8 cellular contexts compared by ENCODE assay signal in the genomic region with DNA sequence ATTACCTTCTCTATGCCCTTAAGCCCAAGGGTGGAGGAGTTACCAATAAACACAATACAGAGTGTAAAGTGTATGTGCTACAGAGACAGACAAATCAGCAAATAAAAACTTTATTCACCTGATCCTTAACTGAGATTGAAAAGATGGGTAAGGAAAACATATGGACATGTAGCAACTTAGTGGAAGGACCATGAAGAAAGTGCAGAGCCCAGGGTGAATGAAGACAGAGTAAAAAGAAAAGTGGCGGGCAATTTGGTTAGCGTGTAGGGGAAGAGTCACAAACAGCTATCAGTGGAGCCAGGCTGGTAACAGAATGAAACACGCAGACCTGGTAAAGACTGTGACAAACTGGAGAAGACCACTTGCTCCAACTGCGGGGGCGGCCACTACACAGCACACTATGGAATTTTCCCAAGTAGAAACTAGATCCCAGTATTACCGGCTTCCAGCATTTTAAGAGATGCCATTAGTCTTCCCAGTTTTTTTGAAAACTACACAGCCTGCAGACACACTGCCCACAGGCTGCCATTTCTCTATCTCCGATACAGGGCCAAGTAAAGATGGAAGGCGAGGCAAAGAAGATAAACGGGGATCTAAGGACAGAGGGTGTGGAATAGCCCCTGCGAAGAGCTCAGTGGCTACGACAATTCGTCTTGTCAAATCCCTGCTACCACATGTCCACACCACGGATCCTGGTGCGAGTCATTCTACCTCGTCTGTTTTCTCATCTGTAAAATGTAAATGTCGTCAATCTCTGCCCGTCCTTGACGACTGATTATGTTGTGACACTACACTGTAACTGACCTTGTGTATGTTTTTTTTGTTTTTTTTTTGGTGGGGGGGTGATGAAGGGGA. TPM values are rescaled to one million over a fixed set of nuclear protein-coding genes. Genes with fewer than 3 reads are reported as not detected.
DNase-seq lines count a peak whose midpoint lies in the region; ATAC-seq and TF ChIP-seq lines count a peak whose summit lies in the region.

No MANE protein-coding gene starts in this region.

- peak; percentile 25 to 61 (median 41) for DNase-seq in adrenal gland
- DNase-seq in stimulated activated naive CD8-positive, alpha-beta T cell treated with anti-CD3 and anti-CD28 coated beads, Interleukin-15, Interleukin-2, amounts not matched to agents 100 U/mL and 50 U/mL, for 24 hours: peak; percentile 9
- DNase-seq in NCI-H510A (lab: John Stamatoyannopoulos, UW): no peak
- no peak for DNase-seq in NCI-H345 (lab: John Stamatoyannopoulos, UW)

- peak overlapping the region; percentile 94 to 100 (median 100) for H3K27ac ChIP-seq in BLaER1 treated with 17β-estradiol and CSF1 and Interleukin-3, amounts not matched to agents 10 nM and 100 nM
- peak overlapping the region; percentile 78 for H3K27ac ChIP-seq in HUES48 (ENCODE audit: low read depth, low read length)
- peak overlapping the region; percentile 74 to 98 (median 94) for H3K27ac ChIP-seq in adrenal gland

- peak overlapping the region; percentile 93 to 100 (median 100) for H3K9ac ChIP-seq in BLaER1 treated with 17β-estradiol and CSF1 and Interleukin-3, amounts not matched to agents 10 nM and 100 nM
- H3K9ac ChIP-seq in HUES48 (ENCODE audit: low read depth, low read length): peak overlapping the region; percentile 89

- intact Hi-C loops in adrenal gland (cut with DNase I): no loop called here

- peaks cover 10 to 30% (median 16%) of the 10 kb centered on the region in 10 experiments for H3K4me1 ChIP-seq in BLaER1 treated with 17β-estradiol and CSF1 and Interleukin-3, amounts not matched to agents 10 nM and 100 nM
- H3K4me1 ChIP-seq in HUES48 (ENCODE audit: control insufficient read depth, insufficient read depth, low read length): peaks cover 24% of the 10 kb centered on the region
- peaks cover 0 to 26% of the 10 kb centered on the region in 2 donors for H3K4me1 ChIP-seq in adrenal gland (replicated peaks in 1 of 2)

- H3K4me3 ChIP-seq in BLaER1 treated with 17β-estradiol and CSF1 and Interleukin-3, amounts not matched to agents 10 nM and 100 nM: peak overlapping the region; percentile 79 to 100 (median 98)
- H3K4me3 ChIP-seq in HUES48 (ENCODE audit: low read depth, low read length) (peak overlapping the region; percentile 99), adrenal gland (peak overlapping the region; percentile 60 to 99 (median 70)), iPS-18c (ENCODE audit: insufficient read depth, low read depth, low read length) (peak overlapping the region; percentile 93)

- H3K36me3 ChIP-seq in BLaER1 treated with 17β-estradiol and CSF1 and Interleukin-3, amounts not matched to agents 10 nM and 100 nM: peaks cover 10 to 52% (median 34%) of the 10 kb centered on the region in 11 experiments
- H3K36me3 ChIP-seq in HUES48 (ENCODE audit: control insufficient read depth, insufficient read depth, low read length): peaks cover 22% of the 10 kb centered on the region
- H3K36me3 ChIP-seq in adrenal gland (replicated peaks in 1 of 2): peaks cover 0 to 8% of the 10 kb centered on the region in 2 donors

- WGBS in adrenal gland, 4 donors: 28 to 35% (median 29%) methylated on average over 18 of the region's 18 CpGs

- peaks cover 0 to 14% (median 9%) of the 10 kb centered on the region in 11 experiments; a peak in 16 of 22 replicates for H3K9me3 ChIP-seq in BLaER1 treated with 17β-estradiol and CSF1 and Interleukin-3, amounts not matched to agents 10 nM and 100 nM (replicated peaks in 1 of 11)
- H3K9me3 ChIP-seq in HUES48 (ENCODE audit: control insufficient read depth, insufficient read depth, low read length): no peaks in the 10 kb centered on the region
- H3K9me3 ChIP-seq in adrenal gland (replicated peaks in 1 of 3): no peaks in the 10 kb centered on the region
- no peaks in the 10 kb centered on the region for H3K9me3 ChIP-seq in iPS-18c (ENCODE audit: control insufficient read depth, insufficient read depth, low read length)

- ATAC-seq in stimulated activated naive CD8-positive, alpha-beta T cell treated with anti-CD3 and anti-CD28 coated beads, Interleukin-15, Interleukin-2, amounts not matched to agents 100 U/mL and 50 U/mL, for 24 hours: no peak
- no peak for ATAC-seq in GM21390 (IDR thresholded peaks at IDR 0.05; ENCODE audit: unreplicated experiment)

- H3K4me2 ChIP-seq in BLaER1 treated with 17β-estradiol and CSF1 and Interleukin-3, amounts not matched to agents 10 nM and 100 nM: peak overlapping the region; percentile 79 to 96 (median 92)

- TF ChIP-seq POLR2A in adrenal gland (IDR thresholded peaks at IDR 0.05): no peak

- H4K20me1 ChIP-seq in BLaER1 treated with 17β-estradiol and CSF1 and Interleukin-3, amounts not matched to agents 10 nM and 100 nM: peaks cover 34 to 55% (median 45%) of the 10 kb centered on the region in 11 experiments

- no peak for TF ChIP-seq CTCF in adrenal gland (IDR thresholded peaks at IDR 0.05)

- H3K27me3 ChIP-seq in BLaER1 treated with 17β-estradiol and CSF1 and Interleukin-3, amounts not matched to agents 10 nM and 100 nM: no peaks in the 10 kb centered on the region
- no peaks in the 10 kb centered on the region for H3K27me3 ChIP-seq in HUES48 (ENCODE audit: control insufficient read depth, insufficient read depth, low read length)
- no peaks in the 10 kb centered on the region for H3K27me3 ChIP-seq in adrenal gland

RNA-seq across cellular contexts. Expression of a gene that starts 1.2 kb away (rescaled TPM):
- total RNA-seq in adrenal gland: 100 to 1,000 TPM in 1 of 8 donors, 10 to 100 TPM in 7; 48.5 to 106 (median 54.4) TPM
- 100 to 1,000 TPM in 1 of 3 donors, 10 to 100 TPM in 2; 13.0 to 120 (median 13.8) TPM for polyA plus RNA-seq in adrenal gland

Comparison
In these comparisons a context has a peak if more than half of its experiments do, and no peak if none do; other contexts are left out.
1. DNase-seq: peak in adrenal gland (7 of 7) and stimulated activated naive CD8-positive, alpha-beta T cell treated with anti-CD3 and anti-CD28 coated beads, Interleukin-15, Interleukin-2, amounts not matched to agents 100 U/mL and 50 U/mL, for 24 hours (single experiment); none in NCI-H510A (single experiment) and NCI-H345 (single experiment).
2. Peak in every context shown above with its lines, with median percentiles within 50 percentile points of each other: H3K27ac ChIP-seq and H3K4me3 ChIP-seq.